Comparison of ENCODE assay signal across 10 cellular contexts in genomic region chr22:44329179-44329796, GRCh38. TPM values are rescaled to one million over a fixed set of nuclear protein-coding genes. Genes with fewer than 3 reads are reported as not detected.
DNase-seq lines count a peak whose midpoint lies in the region; ATAC-seq, FAIRE-seq and TF ChIP-seq lines count a peak whose summit lies in the region.
"Had no signal": no experiment of that assay in that cellular context is flagged by ENCODE, and none has a peak within 500 bp of the region (broad histone marks: within the 10 kb centered on the region; RNA-seq: fewer than 3 reads in every experiment).

No MANE protein-coding gene starts in this region.

- H3K27ac ChIP-seq in A549, result no peak overlapping the region
- no peak overlapping the region for H3K27ac ChIP-seq in coronary artery
- peak overlapping the region in 2 of 59 donors; percentile 46 to 65 for H3K27ac ChIP-seq in dorsolateral prefrontal cortex
- H3K27ac ChIP-seq: VCaP had no signal

- TF ChIP-seq EP300 in A549 (IDR thresholded peaks at IDR 0.05), result no peak

- H3K9me3 Mint-ChIP-seq in activated naive CD8-positive, alpha-beta T cell treated with anti-CD3 and anti-CD28 coated beads, Interleukin-2, amount 50 U/mL, for 24 hours, result no peaks in the 10 kb centered on the region
- H3K9me3 Mint-ChIP-seq in endothelial cell (ENCODE audit: unreplicated experiment), result no peaks in the 10 kb centered on the region
- H3K9me3 Mint-ChIP-seq: stimulated activated naive CD8-positive, alpha-beta T cell treated with anti-CD3 and anti-CD28 coated beads, Interleukin-15, Interleukin-2, amounts not matched to agents 100 ng/mL and 50 ng/mL, for 24 hours had no signal

- no peaks in the 10 kb centered on the region for H3K9me3 ChIP-seq in A549

- intact Hi-C loops in dorsolateral prefrontal cortex (cut with DNase I), result no loop called here

- no peak overlapping the region for H3K27ac Mint-ChIP-seq in activated naive CD8-positive, alpha-beta T cell treated with anti-CD3 and anti-CD28 coated beads, Interleukin-2, amount 50 U/mL, for 24 hours
- H3K27ac Mint-ChIP-seq in endothelial cell (ENCODE audit: unreplicated experiment), result no peak overlapping the region
- H3K27ac Mint-ChIP-seq: stimulated activated naive CD8-positive, alpha-beta T cell treated with anti-CD3 and anti-CD28 coated beads, Interleukin-15, Interleukin-2, amounts not matched to agents 100 ng/mL and 50 ng/mL, for 24 hours had no signal

- TF ChIP-seq POLR2A in A549 (IDR thresholded peaks at IDR 0.05; ENCODE audit: low read length), result no peak

- CTCF ChIA-PET in A549 (lab: Yijun Ruan, JAX), result interaction anchor here (0.6 to 1.5 kb wide), 7 partner anchors 12 to 336 kb away, joined by 3 to 5 read pairs (median 3); no protein-coding TSS in a partner anchor

- DNase-seq in A549 (ENCODE audit: low read depth in 1 of 2, low spot score in 1 of 2), result no peak
- DNase-seq in activated naive CD8-positive, alpha-beta T cell treated with anti-CD3 and anti-CD28 coated beads, Interleukin-2, amount 50 U/mL, for 24 hours, result peak; percentile 49
- no peak for DNase-seq in coronary artery (ENCODE audit: low spot score)
- DNase-seq in dorsolateral prefrontal cortex, result no peak
- DNase-seq in endothelial cell (ENCODE audit: low spot score), result no peak
- no peak for DNase-seq in D341Med (ENCODE audit: low spot score)

- H3K4me1 ChIP-seq in A549, result peaks cover 16% of the 10 kb centered on the region; the same call in 2 of the 3 replicates

- H3K4me3 Mint-ChIP-seq in activated naive CD8-positive, alpha-beta T cell treated with anti-CD3 and anti-CD28 coated beads, Interleukin-2, amount 50 U/mL, for 24 hours, result no peak overlapping the region
- H3K4me3 Mint-ChIP-seq in endothelial cell (ENCODE audit: unreplicated experiment), result no peak overlapping the region
- H3K4me3 Mint-ChIP-seq: stimulated activated naive CD8-positive, alpha-beta T cell treated with anti-CD3 and anti-CD28 coated beads, Interleukin-15, Interleukin-2, amounts not matched to agents 100 ng/mL and 50 ng/mL, for 24 hours had no signal

- peak overlapping the region; percentile 14; the same call in 1 of the 3 replicates for H3K4me2 ChIP-seq in A549

- FAIRE-seq in A549 (lab: Jason Lieb, UNC), result no peak

- TF ChIP-seq RAD21 in A549 (conservative IDR thresholded peaks at IDR 0.05 in 1 of 2, IDR thresholded peaks at IDR 0.05 in 1 of 2), result no peak

- POLR2A ChIA-PET in A549 (lab: Yijun Ruan, JAX), result no interaction called here

- peaks cover 0 to 45% (median 13%) of the 10 kb centered on the region in 45 donors for H3K27me3 ChIP-seq in dorsolateral prefrontal cortex

- H3K4me3 ChIP-seq in A549 (no peak overlapping the region), coronary artery (no peak overlapping the region), dorsolateral prefrontal cortex (peak overlapping the region in 5 of 59 donors; percentile 55 to 68 (median 65))

- no peak for TF ChIP-seq CTCF in A549 (IDR thresholded peaks at IDR 0.05)
- no peak for TF ChIP-seq CTCF in coronary artery (IDR thresholded peaks at IDR 0.05)
- TF ChIP-seq CTCF in dorsolateral prefrontal cortex (IDR thresholded peaks at IDR 0.05 in 54 of 56, conservative IDR thresholded peaks at IDR 0.05 in 2 of 56; ENCODE audit: low read depth in 1 of 56, partially characterized antibody in 56 of 56), result no peak
- TF ChIP-seq CTCF in endothelial cell (IDR thresholded peaks at IDR 0.05; ENCODE audit: unreplicated experiment), result no peak

- no peaks in the 10 kb centered on the region for H3K36me3 Mint-ChIP-seq in activated naive CD8-positive, alpha-beta T cell treated with anti-CD3 and anti-CD28 coated beads, Interleukin-2, amount 50 U/mL, for 24 hours (ENCODE audit: low read depth)
- H3K36me3 Mint-ChIP-seq in endothelial cell (ENCODE audit: low read depth, unreplicated experiment), result peaks cover 2% of the 10 kb centered on the region

- peaks cover 58% of the 10 kb centered on the region for H3K27me3 Mint-ChIP-seq in activated naive CD8-positive, alpha-beta T cell treated with anti-CD3 and anti-CD28 coated beads, Interleukin-2, amount 50 U/mL, for 24 hours
- H3K27me3 Mint-ChIP-seq in endothelial cell (ENCODE audit: unreplicated experiment), result peaks cover 7% of the 10 kb centered on the region

- WGBS in A549 (ENCODE audit: missing lambda C conversion rate), result 60% methylated on average over 13 of the region's 17 CpGs

- peaks cover 22% of the 10 kb centered on the region for H3K4me1 Mint-ChIP-seq in activated naive CD8-positive, alpha-beta T cell treated with anti-CD3 and anti-CD28 coated beads, Interleukin-2, amount 50 U/mL, for 24 hours
- H3K4me1 Mint-ChIP-seq in endothelial cell (ENCODE audit: unreplicated experiment), result peaks cover 7% of the 10 kb centered on the region

- ATAC-seq in A549 (peak in 1 of 2 experiments; percentile 16; a peak in 1 of 6 replicates), GM19025 (IDR thresholded peaks at IDR 0.05; ENCODE audit: low read depth, unreplicated experiment) (peak; percentile 75), HG03280 (IDR thresholded peaks at IDR 0.05; ENCODE audit: unreplicated experiment) (peak; percentile 70)
- ATAC-seq in activated naive CD8-positive, alpha-beta T cell treated with anti-CD3 and anti-CD28 coated beads, Interleukin-2, amount 50 U/mL, for 24 hours, result peak; percentile 69

TF ChIP-seq in A549, 52 proteins besides CTCF, POLR2A, EP300 and RAD21:
- no peak for TF ChIP-seq JUNB (IDR thresholded peaks at IDR 0.05)
- TF ChIP-seq CHD4 (IDR thresholded peaks at IDR 0.05; ENCODE audit: borderline replicate concordance), result no peak
- TF ChIP-seq FOSL2 (IDR thresholded peaks at IDR 0.05), result no peak
- no peak for TF ChIP-seq FOSL2 (CRISPR knock-in tag; IDR thresholded peaks at IDR 0.05)
- no peak for TF ChIP-seq JUN (IDR thresholded peaks at IDR 0.05)
- no peak for TF ChIP-seq RNF2 (IDR thresholded peaks at IDR 0.05; ENCODE audit: borderline replicate concordance, low read depth)
- TF ChIP-seq POLR2AphosphoS2 (conservative IDR thresholded peaks at IDR 0.05; ENCODE audit: low read length), result no peak
- no peak for TF ChIP-seq ZFP36 (IDR thresholded peaks at IDR 0.05; ENCODE audit: borderline replicate concordance, partially characterized antibody)
- TF ChIP-seq CBX8 (IDR thresholded peaks at IDR 0.05), result no peak
- TF ChIP-seq BHLHE40 (IDR thresholded peaks at IDR 0.05; ENCODE audit: low read depth, low read length), result no peak
- no peak for TF ChIP-seq ELK1 (IDR thresholded peaks at IDR 0.05; ENCODE audit: low read depth, low read length)
- no peak for TF ChIP-seq EHF (CRISPR knock-in tag; IDR thresholded peaks at IDR 0.05)
- TF ChIP-seq HOXB5 (CRISPR knock-in tag; IDR thresholded peaks at IDR 0.05), result no peak
- TF ChIP-seq REST (IDR thresholded peaks at IDR 0.05), result no peak
- no peak for TF ChIP-seq RARB (CRISPR knock-in tag; IDR thresholded peaks at IDR 0.05)
- TF ChIP-seq ZSCAN20 (CRISPR knock-in tag; IDR thresholded peaks at IDR 0.05), result no peak
- no peak for TF ChIP-seq RFX5 (IDR thresholded peaks at IDR 0.05)
- TF ChIP-seq TP53 (CRISPR knock-in tag; IDR thresholded peaks at IDR 0.05), result no peak
- no peak for TF ChIP-seq HDAC2 (IDR thresholded peaks at IDR 0.05)

RNA-seq across cellular contexts. Expression of gene SHISAL1, which starts 16.5 kb away (rescaled TPM):
- polyA plus RNA-seq in A549 (2011; rRNA removed) (0.61 and 0.79 TPM in 2 replicates), A549 (2017; fragmentation: RNase III; extraction: RNeasy Plus Mini Kit Qiagen cat#74134 plus additional on column Dnase treatment) (1.9 to 2.4 TPM (median 2.2 TPM) in 3 replicates)
- 0.56 and 0.80 TPM in 2 replicates for polyA plus RNA-seq in A549 (2012; cell fraction: cytosol; rRNA removed)
- 0.74 and 0.80 TPM in 2 replicates for polyA plus RNA-seq in A549 (2012; cell fraction: nucleus; rRNA removed)
- 1.3 and 1.4 TPM in 2 replicates for polyA minus RNA-seq in A549 (2011; rRNA and poly(A)+ RNA removed)
- total RNA-seq in dorsolateral prefrontal cortex (10 to 100 TPM; 11.9 to 65.7 (median 41.1) TPM), endothelial cell (ENCODE audit: unreplicated experiment) (6.5 TPM)
